In the genomic region with DNA sequence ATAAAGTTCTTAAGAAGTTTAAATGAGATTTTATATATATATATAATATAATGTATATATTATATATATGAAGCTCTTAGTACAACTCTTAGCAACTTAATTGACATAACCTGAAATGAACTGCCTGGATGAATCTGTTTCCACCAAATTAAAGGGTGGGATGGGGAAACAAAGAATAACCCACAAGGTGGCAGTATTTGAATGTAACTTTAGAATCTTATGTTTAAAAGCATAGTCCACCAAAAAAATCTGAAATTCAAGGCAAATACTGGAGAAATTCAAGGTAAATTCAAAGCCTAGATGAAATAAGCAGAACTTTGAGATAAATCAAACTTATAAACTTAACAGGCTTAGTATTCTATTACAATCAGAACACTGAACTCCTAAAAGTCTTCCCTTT, we compare ENCODE assay signal across 9 cellular contexts. TPM values are rescaled to one million over a fixed set of nuclear protein-coding genes. Genes with fewer than 3 reads are reported as not detected.
A peak's percentile ranks its signal among the peaks of the same experiment; 100 is the strongest.
DNase-seq lines count a peak whose midpoint lies in the region; ATAC-seq and TF ChIP-seq lines count a peak whose summit lies in the region.
"Had no signal": no experiment of that assay in that cellular context is flagged by ENCODE, and none has a peak within 500 bp of the region (broad histone marks: within the 10 kb centered on the region; RNA-seq: fewer than 3 reads in every experiment).

No MANE protein-coding gene starts in this region.

- TF ChIP-seq CTCF in cardiac muscle cell (IDR thresholded peaks at IDR 0.05; ENCODE audit: low read depth, low read length) (peak; percentile 43), coronary artery (IDR thresholded peaks at IDR 0.05) (peak; percentile 16), ovary (IDR thresholded peaks at IDR 0.05) (peak; percentile 7 to 18 (median 12))

- H3K27me3 ChIP-seq in cardiac muscle cell (no peaks in the 10 kb centered on the region), ovary (no peaks in the 10 kb centered on the region)

- no peaks in the 10 kb centered on the region for H3K36me3 ChIP-seq in cardiac muscle cell
- H3K36me3 ChIP-seq in ovary = no peaks in the 10 kb centered on the region

- TF ChIP-seq POLR2A in ovary (IDR thresholded peaks at IDR 0.05) = no peak

- H3K4me1 ChIP-seq in cardiac muscle cell (ENCODE audit: low read depth) (peaks cover 6% of the 10 kb centered on the region), ovary (ENCODE audit: insufficient read depth) (peaks cover 2% of the 10 kb centered on the region)

- H3K9me3 ChIP-seq in cardiac muscle cell (ENCODE audit: low read depth) (no peaks in the 10 kb centered on the region), ovary (no peaks in the 10 kb centered on the region)

- H3K27ac ChIP-seq in cardiac muscle cell = no peak overlapping the region
- no peak overlapping the region for H3K27ac ChIP-seq in coronary artery
- H3K27ac ChIP-seq in ovary = no peak overlapping the region
- H3K27ac ChIP-seq: skin epidermis had no signal

- intact Hi-C loops in Right ventricle myocardium inferior (cut with DNase I) (loop anchor here (5.0 kb wide), 1 partner anchor 805 kb away; no protein-coding TSS in a partner anchor), ovary (cut with DNase I) (loop anchor here in 1 of 4 donors (10.0 kb wide), 1 partner anchor 813 kb away; the partner anchor contains the start of genes DOP1A and UBE3D)

- DNase-seq in cardiac muscle cell (ENCODE audit: low read depth in 1 of 2, low spot score in 1 of 2) = peak; percentile 54 to 68
- no peak for DNase-seq in Right ventricle myocardium inferior (ENCODE audit: missing footprints)
- DNase-seq in NCI-H345 treated with DMSO at 0.1 percent for 48 hours (lab: John Stamatoyannopoulos, UW; ENCODE audit: unreplicated experiment) = peak; percentile 34
- DNase-seq in coronary artery (ENCODE audit: low spot score) = no peak
- DNase-seq in ovary = no peak
- no peak for DNase-seq in activated CD4-positive, CD25-positive, alpha-beta regulatory T cell treated with anti-CD3 and anti-CD28 coated beads, Interleukin-2, amount 50 U/mL, for 72 hours

- H3K4me3 ChIP-seq in cardiac muscle cell (no peak overlapping the region), coronary artery (no peak overlapping the region), ovary (no peak overlapping the region)
- H3K4me3 ChIP-seq: skin epidermis had no signal

- no peak for TF ChIP-seq EP300 in ovary (IDR thresholded peaks at IDR 0.05)

- ATAC-seq in Right ventricle myocardium inferior (no peak), GM21381 (IDR thresholded peaks at IDR 0.05; ENCODE audit: unreplicated experiment) (no peak), HG02623 (IDR thresholded peaks at IDR 0.05; ENCODE audit: unreplicated experiment) (no peak)

RNA-seq across cellular contexts. Expression of gene IBTK, which starts 4.4 kb away (rescaled TPM):
- total RNA-seq in cardiac muscle cell (19.6 and 20.2 TPM in 2 replicates), Right ventricle myocardium inferior (27.6 TPM), ovary (10 to 100 TPM; 22.1 to 37.4 (median 31.7) TPM)
- polyA plus RNA-seq in cardiac muscle cell (13.9 and 14.9 TPM in 2 replicates), ovary (10 to 100 TPM; 13.3 to 16.7 TPM)

Comparison
In these comparisons a context has a peak if more than half of its experiments do, and no peak if none do; other contexts are left out.
1. DNase-seq: peak in cardiac muscle cell (2 of 2) and NCI-H345 treated with DMSO at 0.1 percent for 48 hours (single experiment); none in Right ventricle myocardium inferior (single experiment), coronary artery (single experiment), ovary (0 of 5) and activated CD4-positive, CD25-positive, alpha-beta regulatory T cell treated with anti-CD3 and anti-CD28 coated beads, Interleukin-2, amount 50 U/mL, for 72 hours (single experiment).
2. Peak in every context shown above with its lines, with median percentiles within 50 percentile points of each other: CTCF ChIP-seq.